In the genomic region with DNA sequence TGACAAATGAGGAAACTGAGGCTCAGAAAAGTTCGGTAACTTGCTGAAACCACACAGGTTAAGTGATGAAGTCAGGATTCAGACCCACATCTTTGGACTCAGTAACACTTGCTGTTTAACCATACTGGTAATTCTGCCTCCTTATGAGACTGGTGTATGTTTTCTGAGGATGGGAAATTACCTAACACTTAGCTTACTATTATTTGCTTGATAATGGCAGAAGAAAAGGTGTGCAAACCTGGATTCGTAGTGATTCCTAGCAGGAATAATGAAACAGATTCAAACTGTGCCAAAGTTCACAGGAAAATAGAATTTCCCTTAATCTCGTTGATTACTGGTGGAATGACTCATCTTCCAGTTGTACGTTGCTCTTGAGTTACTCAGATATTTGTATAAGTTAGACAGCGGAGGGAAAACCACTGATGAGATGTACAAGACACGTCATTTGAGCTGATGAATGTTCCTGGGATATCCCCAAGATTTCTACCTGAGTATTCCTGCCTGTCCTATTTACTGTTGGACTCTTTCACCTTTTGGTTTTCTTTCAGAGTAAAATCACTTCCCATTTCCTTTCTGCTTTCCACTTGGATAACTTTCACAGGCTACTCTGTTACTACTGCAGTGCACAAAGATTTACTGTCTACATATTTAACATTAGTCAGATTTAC, we compare ENCODE assay signal across 8 cellular contexts. TPM values are rescaled to one million over a fixed set of nuclear protein-coding genes. Genes with fewer than 3 reads are reported as not detected.
DNase-seq lines count a peak whose midpoint lies in the region; ATAC-seq and TF ChIP-seq lines count a peak whose summit lies in the region.

No MANE protein-coding gene starts in this region.

- H3K9me3 Mint-ChIP-seq in osteocyte (ENCODE audit: unreplicated experiment) = no peaks in the 10 kb centered on the region

- no peaks in the 10 kb centered on the region for H3K27me3 Mint-ChIP-seq in osteocyte (ENCODE audit: unreplicated experiment)

- H3K36me3 Mint-ChIP-seq in osteocyte (ENCODE audit: unreplicated experiment) = peaks cover 13% of the 10 kb centered on the region

- no peak for ATAC-seq in GM21528 (IDR thresholded peaks at IDR 0.05; ENCODE audit: low FRiP score, unreplicated experiment)
- ATAC-seq in HG02571 (IDR thresholded peaks at IDR 0.05; ENCODE audit: unreplicated experiment) = no peak

- peak overlapping the region; percentile 16 for H3K4me3 Mint-ChIP-seq in osteocyte (ENCODE audit: unreplicated experiment)

- DNase-seq in Daoy (ENCODE audit: low read depth) = peak; percentile 92
- DNase-seq in M059J (ENCODE audit: low read depth) = peak; percentile 94
- peak; percentile 61 to 94 for DNase-seq in dermis microvascular lymphatic vessel endothelial cell (ENCODE audit: low read depth in 2 of 2)
- DNase-seq in osteocyte (ENCODE audit: extremely low spot score, unreplicated experiment) = no peak
- no peak for DNase-seq in NK-92 (lab: John Stamatoyannopoulos, UW; ENCODE audit: unreplicated experiment)
- DNase-seq in OCI-M2 (lab: John Stamatoyannopoulos, UW; ENCODE audit: unreplicated experiment) = no peak

- no peak for TF ChIP-seq CTCF in osteocyte (IDR thresholded peaks at IDR 0.05)

- H3K27ac Mint-ChIP-seq in osteocyte (ENCODE audit: unreplicated experiment) = peak overlapping the region; percentile 63

- peaks cover 31% of the 10 kb centered on the region for H3K4me1 Mint-ChIP-seq in osteocyte (ENCODE audit: unreplicated experiment)

RNA-seq across cellular contexts. Expression of gene PRORP, which starts 37.5 kb away (rescaled TPM):
- 50.0 and 73.2 TPM in 2 replicates for total RNA-seq in Daoy (2014; rRNA removed; shearing (Covaris generic))
- 38.2 and 54.3 TPM in 2 replicates for total RNA-seq in M059J (2014; rRNA removed; shearing (Covaris generic))
- total RNA-seq in dermis microvascular lymphatic vessel endothelial cell = 23.9 and 24.9 TPM in 2 replicates
- total RNA-seq in osteocyte = 28.3 and 31.1 TPM in 2 replicates

RNA-seq across cellular contexts. Expression of gene PPP2R3C, which starts 38.1 kb away (rescaled TPM):
- total RNA-seq in Daoy (2014; rRNA removed; shearing (Covaris generic)) = 58.5 and 62.0 TPM in 2 replicates
- total RNA-seq in M059J (2014; rRNA removed; shearing (Covaris generic)) = 20.6 and 23.7 TPM in 2 replicates
- total RNA-seq in dermis microvascular lymphatic vessel endothelial cell (30.2 and 40.3 TPM in 2 replicates), osteocyte (33.1 and 36.9 TPM in 2 replicates)

Comparison
In these comparisons a context has a peak if more than half of its experiments do, and no peak if none do; other contexts are left out.
1. DNase-seq: peak in Daoy (single experiment), M059J (single experiment) and dermis microvascular lymphatic vessel endothelial cell (2 of 2); none in osteocyte (single experiment), NK-92 (single experiment) and OCI-M2 (single experiment).